20 cellular contexts compared by ENCODE assay signal in the genomic region with DNA sequence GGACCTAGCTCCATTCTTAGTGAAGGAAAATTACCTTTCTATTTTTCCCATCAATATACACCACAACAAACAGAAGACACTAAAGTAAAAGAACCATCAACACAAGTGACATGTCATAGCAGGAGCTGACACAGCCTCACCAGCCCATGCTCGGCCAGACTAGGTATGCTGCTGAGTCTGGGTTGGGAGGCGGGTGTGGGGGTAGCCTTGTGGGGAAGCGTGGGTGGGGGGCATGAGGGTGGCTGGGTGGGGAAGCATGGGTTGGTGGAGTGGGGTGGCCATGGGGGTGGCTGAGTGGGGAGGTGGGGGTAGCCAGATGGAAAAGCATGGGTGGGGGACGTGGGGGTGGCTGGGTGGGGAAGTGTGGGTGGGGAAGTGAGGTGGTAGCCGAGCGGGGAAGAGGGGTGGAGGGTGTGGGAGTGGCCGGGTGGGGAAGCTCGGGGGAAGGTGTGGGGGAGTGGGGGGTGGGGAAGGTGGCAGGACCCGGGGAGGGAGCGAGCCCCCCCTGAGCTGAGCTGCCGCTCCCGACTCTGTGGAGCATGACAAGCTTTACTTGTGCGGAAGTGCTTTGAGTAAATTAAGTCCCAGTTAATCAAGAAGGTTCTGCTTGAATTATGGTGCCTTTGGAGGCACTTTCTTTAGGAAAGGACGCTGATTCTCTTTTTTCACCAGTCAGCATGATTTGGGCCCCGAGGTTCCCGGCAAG.
A peak's percentile ranks its signal among the peaks of the same experiment; 100 is the strongest.
DNase-seq lines count a peak whose midpoint lies in the region; ATAC-seq, FAIRE-seq and TF ChIP-seq lines count a peak whose summit lies in the region.
"Had no signal": no experiment of that assay in that cellular context is flagged by ENCODE, and none has a peak within 500 bp of the region (broad histone marks: within the 10 kb centered on the region; RNA-seq: fewer than 3 reads in every experiment).

No MANE protein-coding gene starts in this region.

- no peaks in the 10 kb centered on the region for H3K36me3 ChIP-seq in KOPT-K1 (ENCODE audit: insufficient read depth, low read length)
- H3K36me3 ChIP-seq: heart left ventricle, neural progenitor cell had no signal

- no peaks in the 10 kb centered on the region for H3K9me3 ChIP-seq in KOPT-K1 (ENCODE audit: insufficient read depth, low read length, poor library complexity, severe bottlenecking)

- TF ChIP-seq POLR2A in H54 (IDR thresholded peaks at IDR 0.05; ENCODE audit: low read depth, low read length) = no peak

- peak overlapping the region; percentile 67 for H3K27ac ChIP-seq in KOPT-K1 (ENCODE audit: low read depth, low read length, poor library complexity, severe bottlenecking)
- H3K27ac ChIP-seq: heart left ventricle, neural progenitor cell had no signal

- no peak for ATAC-seq in GM21576 (IDR thresholded peaks at IDR 0.05; ENCODE audit: unreplicated experiment)
- ATAC-seq: heart left ventricle, Right ventricle myocardium inferior had no signal

- DNase-seq in D341Med (ENCODE audit: low spot score) (peak; percentile 18), left kidney (ENCODE audit: low read depth, low spot score) (peak; percentile 72), inferior parietal cortex (ENCODE audit: extremely low spot score) (no peak), H54 (ENCODE audit: insufficient read length, low spot score) (no peak)
- peak; percentile 1 to 3 for DNase-seq in stimulated activated CD8-positive, alpha-beta memory T cell treated with anti-CD3 and anti-CD28 coated beads, Interleukin-15, amount 100 ng/mL, for 4 hours (ENCODE audit: low read depth in 2 of 2)
- DNase-seq: amygdala; central memory CD4-positive, alpha-beta T cell; mesendoderm; NCI-H1105 treated with DMSO at 0.1 percent for 48 hours; NCI-H2107; NCI-H524 treated with DMSO at 0.1 percent for 48 hours; SW 1271 had no signal

- no peak for FAIRE-seq in H54 (lab: Jason Lieb, UNC)
- FAIRE-seq: D721Med, G401.6, islet of Langerhans had no signal

Comparison
In these comparisons a context has a peak if more than half of its experiments do, and no peak if none do; other contexts are left out.
1. DNase-seq: peak in D341Med (single experiment), left kidney (single experiment) and stimulated activated CD8-positive, alpha-beta memory T cell treated with anti-CD3 and anti-CD28 coated beads, Interleukin-15, amount 100 ng/mL, for 4 hours (2 of 2); none in inferior parietal cortex (single experiment) and H54 (single experiment).